21 cellular contexts compared by ENCODE assay signal in genomic region chr13:45401306-45401705, GRCh38. TPM values are rescaled to one million over a fixed set of nuclear protein-coding genes. Genes with fewer than 3 reads are reported as not detected.
A peak's percentile ranks its signal among the peaks of the same experiment; 100 is the strongest.
DNase-seq lines count a peak whose midpoint lies in the region; ATAC-seq and TF ChIP-seq lines count a peak whose summit lies in the region.
"Had no signal": no experiment of that assay in that cellular context is flagged by ENCODE, and none has a peak within 500 bp of the region (broad histone marks: within the 10 kb centered on the region; RNA-seq: fewer than 3 reads in every experiment).

No MANE protein-coding gene starts in this region.

- 37 to 61% (median 44%) methylated on average over 1 of the region's 1 CpG for WGBS in psoas muscle, 3 donors

- H3K4me1 ChIP-seq in CD8-positive, alpha-beta memory T cell (ENCODE audit: insufficient read depth, low read length): peaks cover 9% of the 10 kb centered on the region
- peaks cover 20% of the 10 kb centered on the region for H3K4me1 ChIP-seq in psoas muscle
- H3K4me1 ChIP-seq: colonic mucosa had no signal

- intact Hi-C loops in psoas muscle (cut with DNase I): no loop called here

- H3K27ac ChIP-seq in CD8-positive, alpha-beta memory T cell (ENCODE audit: low read depth, low read length): no peak overlapping the region
- H3K27ac ChIP-seq in psoas muscle: peak overlapping the region; percentile 66
- H3K27ac ChIP-seq: BLaER1 treated with 17β-estradiol and CSF1 and Interleukin-3, amounts not matched to agents 10 nM and 100 nM; colonic mucosa; esophagus squamous epithelium; gastroesophageal sphincter; HL-60 had no signal

- no peak for TF ChIP-seq CTCF in psoas muscle (IDR thresholded peaks at IDR 0.05)

- H3K27ac Mint-ChIP-seq in activated T-cell treated with anti-CD3 and anti-CD28 coated beads, Interleukin-2, amount 50 U/mL, for 24 hours: peak overlapping the region; percentile 58
- peak overlapping the region in 7 of 8 donors; percentile 25 to 78 (median 66) for H3K27ac Mint-ChIP-seq in CD8-positive, alpha-beta memory T cell
- peak overlapping the region; percentile 77 for H3K27ac Mint-ChIP-seq in activated T-helper 17 cell treated with anti-CD3 and anti-CD28 coated beads, Interleukin-2, amount 50 U/mL, for 72 hours

- DNase-seq in activated T-cell treated with anti-CD3 and anti-CD28 coated beads, Interleukin-2, amount 50 U/mL, for 24 hours: no peak
- no peak for DNase-seq in activated T-cell treated with anti-CD3 and anti-CD28 coated beads, Interleukin-2, amount 50 U/mL, for 4 hours
- no peak for DNase-seq in CD8-positive, alpha-beta memory T cell
- DNase-seq in psoas muscle: no peak
- DNase-seq in MG63: no peak
- DNase-seq in HK-2 (ENCODE audit: unreplicated experiment): no peak
- DNase-seq: activated CD4-positive, alpha-beta T cell treated with anti-CD3 and anti-CD28 coated beads, Interleukin-2, amount 50 U/mL, for 48 hours; colonic mucosa; esophagus squamous epithelium; GOT3; naive B cell; NCI-H1048; NCI-H2029 treated with DMSO at 0.1 percent for 48 hours; NCI-H226; retina had no signal

- H3K36me3 ChIP-seq in CD8-positive, alpha-beta memory T cell (ENCODE audit: insufficient read depth, low read length): peaks cover 11% of the 10 kb centered on the region
- H3K36me3 ChIP-seq in psoas muscle (ENCODE audit: insufficient read depth in 1 of 2, low read depth in 1 of 2): peaks cover 0 to 67% of the 10 kb centered on the region in 2 donors
- H3K36me3 ChIP-seq in MG63: peaks cover 31% of the 10 kb centered on the region
- H3K36me3 ChIP-seq: colonic mucosa had no signal

- H3K27me3 Mint-ChIP-seq in activated T-cell treated with anti-CD3 and anti-CD28 coated beads, Interleukin-2, amount 50 U/mL, for 24 hours: no peaks in the 10 kb centered on the region
- no peaks in the 10 kb centered on the region for H3K27me3 Mint-ChIP-seq in activated T-cell treated with anti-CD3 and anti-CD28 coated beads, Interleukin-2, amount 50 U/mL, for 4 hours (ENCODE audit: low read depth)
- H3K27me3 Mint-ChIP-seq in CD8-positive, alpha-beta memory T cell: no peaks in the 10 kb centered on the region
- no peaks in the 10 kb centered on the region for H3K27me3 Mint-ChIP-seq in activated T-helper 17 cell treated with anti-CD3 and anti-CD28 coated beads, Interleukin-2, amount 50 U/mL, for 72 hours
- H3K27me3 Mint-ChIP-seq: naive B cell had no signal

- H3K9me3 Mint-ChIP-seq in activated T-cell treated with anti-CD3 and anti-CD28 coated beads, Interleukin-2, amount 50 U/mL, for 24 hours: no peaks in the 10 kb centered on the region
- no peaks in the 10 kb centered on the region for H3K9me3 Mint-ChIP-seq in activated T-cell treated with anti-CD3 and anti-CD28 coated beads, Interleukin-2, amount 50 U/mL, for 4 hours
- no peaks in the 10 kb centered on the region for H3K9me3 Mint-ChIP-seq in CD8-positive, alpha-beta memory T cell
- no peaks in the 10 kb centered on the region for H3K9me3 Mint-ChIP-seq in activated T-helper 17 cell treated with anti-CD3 and anti-CD28 coated beads, Interleukin-2, amount 50 U/mL, for 72 hours
- H3K9me3 Mint-ChIP-seq: naive B cell had no signal

- H3K9me3 ChIP-seq in CD8-positive, alpha-beta memory T cell (ENCODE audit: low read length): no peaks in the 10 kb centered on the region
- H3K9me3 ChIP-seq in psoas muscle (no peaks in the 10 kb centered on the region), MG63 (no peaks in the 10 kb centered on the region)
- H3K9me3 ChIP-seq: BLaER1 treated with 17β-estradiol and CSF1 and Interleukin-3, amounts not matched to agents 10 nM and 100 nM; colonic mucosa; esophagus squamous epithelium; gastroesophageal sphincter had no signal

- H3K4me3 ChIP-seq in CD8-positive, alpha-beta memory T cell (ENCODE audit: low read length): no peak overlapping the region
- no peak overlapping the region for H3K4me3 ChIP-seq in psoas muscle
- no peak overlapping the region for H3K4me3 ChIP-seq in MG63
- H3K4me3 ChIP-seq: BLaER1 treated with 17β-estradiol and CSF1 and Interleukin-3, amounts not matched to agents 10 nM and 100 nM; colonic mucosa; esophagus squamous epithelium; gastroesophageal sphincter had no signal

- no peaks in the 10 kb centered on the region for H3K27me3 ChIP-seq in CD8-positive, alpha-beta memory T cell (ENCODE audit: insufficient read depth, low read length, poor library complexity, severe bottlenecking)
- H3K27me3 ChIP-seq in psoas muscle (ENCODE audit: insufficient read depth in 3 of 3, low read length in 2 of 3) (no peaks in the 10 kb centered on the region), MG63 (no peaks in the 10 kb centered on the region)
- H3K27me3 ChIP-seq: BLaER1 treated with 17β-estradiol and CSF1 and Interleukin-3, amounts not matched to agents 10 nM and 100 nM; colonic mucosa; esophagus squamous epithelium; gastroesophageal sphincter had no signal

- peaks cover 79% of the 10 kb centered on the region for H3K36me3 Mint-ChIP-seq in activated T-cell treated with anti-CD3 and anti-CD28 coated beads, Interleukin-2, amount 50 U/mL, for 24 hours (ENCODE audit: low read depth)
- H3K36me3 Mint-ChIP-seq in activated T-cell treated with anti-CD3 and anti-CD28 coated beads, Interleukin-2, amount 50 U/mL, for 4 hours (ENCODE audit: insufficient read depth): peaks cover 47% of the 10 kb centered on the region
- H3K36me3 Mint-ChIP-seq in CD8-positive, alpha-beta memory T cell: peaks cover 4 to 81% (median 31%) of the 10 kb centered on the region in 3 donors
- H3K36me3 Mint-ChIP-seq in activated T-helper 17 cell treated with anti-CD3 and anti-CD28 coated beads, Interleukin-2, amount 50 U/mL, for 72 hours (ENCODE audit: low read depth): peaks cover 90% of the 10 kb centered on the region

- CTCF ChIA-PET in CD8-positive, alpha-beta memory T cell (lab: Charles Lee): interaction anchor here (1.0 kb wide), 1 partner anchor 92 kb away, joined by 3 read pairs; no protein-coding TSS in a partner anchor

- H3K4me1 Mint-ChIP-seq in activated T-cell treated with anti-CD3 and anti-CD28 coated beads, Interleukin-2, amount 50 U/mL, for 24 hours (ENCODE audit: low read depth): peaks cover 36% of the 10 kb centered on the region
- H3K4me1 Mint-ChIP-seq in activated T-cell treated with anti-CD3 and anti-CD28 coated beads, Interleukin-2, amount 50 U/mL, for 4 hours (ENCODE audit: low read depth): peaks cover 35% of the 10 kb centered on the region
- peaks cover 35 to 47% (median 46%) of the 10 kb centered on the region in 3 donors for H3K4me1 Mint-ChIP-seq in CD8-positive, alpha-beta memory T cell
- H3K4me1 Mint-ChIP-seq in activated T-helper 17 cell treated with anti-CD3 and anti-CD28 coated beads, Interleukin-2, amount 50 U/mL, for 72 hours: peaks cover 11% of the 10 kb centered on the region

- ATAC-seq in activated T-cell treated with anti-CD3 and anti-CD28 coated beads, Interleukin-2, amount 50 U/mL, for 4 hours: no peak
- no peak for ATAC-seq in activated T-helper 17 cell treated with anti-CD3 and anti-CD28 coated beads, Interleukin-2, amount 50 U/mL, for 72 hours (replicated peaks)
- ATAC-seq in psoas muscle (peak in 1 of 4 donors; percentile 38), GM21528 (IDR thresholded peaks at IDR 0.05; ENCODE audit: low FRiP score, unreplicated experiment) (no peak)
- ATAC-seq: gastroesophageal sphincter, HepG2 had no signal

- no peak overlapping the region for H3K4me3 Mint-ChIP-seq in activated T-cell treated with anti-CD3 and anti-CD28 coated beads, Interleukin-2, amount 50 U/mL, for 24 hours
- H3K4me3 Mint-ChIP-seq in activated T-cell treated with anti-CD3 and anti-CD28 coated beads, Interleukin-2, amount 50 U/mL, for 4 hours: no peak overlapping the region
- no peak overlapping the region for H3K4me3 Mint-ChIP-seq in CD8-positive, alpha-beta memory T cell
- H3K4me3 Mint-ChIP-seq in activated T-helper 17 cell treated with anti-CD3 and anti-CD28 coated beads, Interleukin-2, amount 50 U/mL, for 72 hours: no peak overlapping the region
- H3K4me3 Mint-ChIP-seq: naive B cell had no signal

- POLR2A ChIA-PET in CD8-positive, alpha-beta memory T cell (lab: Charles Lee): no interaction called here

RNA-seq across cellular contexts. Expression of gene SLC25A30, which starts 16.9 kb away (rescaled TPM):
- 10 to 100 TPM; 16.2 to 25.4 (median 22.6) TPM for total RNA-seq in activated T-cell treated with anti-CD3 and anti-CD28 coated beads, Interleukin-2, amount 50 U/mL, for 4 hours
- 10 to 100 TPM; 27.2 to 29.8 TPM for total RNA-seq in CD8-positive, alpha-beta memory T cell
- polyA plus RNA-seq in CD8-positive, alpha-beta memory T cell: 1.7 TPM
- total RNA-seq in activated T-helper 17 cell treated with anti-CD3 and anti-CD28 coated beads, Interleukin-2, amount 50 U/mL, for 72 hours: 10 to 100 TPM; 13.6 to 20.5 TPM
- total RNA-seq in psoas muscle: 10 to 100 TPM; 21.7 to 69.8 (median 53.4) TPM
- 10 to 100 TPM in 2 of 3 donors, 1 to 10 TPM in 1; 6.2 to 42.8 (median 19.3) TPM for polyA plus RNA-seq in psoas muscle
- 4.2 and 14.0 TPM in 2 replicates for total RNA-seq in MG63 (2014; rRNA removed; shearing (Covaris generic); ENCODE audit: low replicate concordance)
